Comparison of ENCODE assay signal across 11 cellular contexts in genomic region chr9:108056805-108057386, GRCh38.
DNase-seq lines count a peak whose midpoint lies in the region; ATAC-seq and TF ChIP-seq lines count a peak whose summit lies in the region.
"Had no signal": no experiment of that assay in that cellular context is flagged by ENCODE, and none has a peak within 500 bp of the region (broad histone marks: within the 10 kb centered on the region; RNA-seq: fewer than 3 reads in every experiment).

No MANE protein-coding gene starts in this region.

- H3K9me3 Mint-ChIP-seq in endodermal cell, result no peaks in the 10 kb centered on the region
- H3K9me3 Mint-ChIP-seq in activated CD4-positive, alpha-beta memory T cell treated with anti-CD3 and anti-CD28 coated beads for 36 hours, result no peaks in the 10 kb centered on the region
- H3K9me3 Mint-ChIP-seq: T-helper 1 cell treated with Interleukin-12 subunit alpha and Interleukin-12 subunit beta and Interleukin-4 antibody, amounts not matched to agents 30 μg/mL and 1 μg/mL, for 36 hours had no signal

- CTCF ChIA-PET in HCT116 (lab: Charles Lee), result no interaction called here
- CTCF ChIA-PET in activated CD4-positive, alpha-beta memory T cell treated with anti-CD3 and anti-CD28 coated beads for 36 hours (lab: Charles Lee), result interaction anchor here (0.7 kb wide), 1 partner anchor 1724 kb away, joined by 3 read pairs; no protein-coding TSS in a partner anchor

- no peak overlapping the region for H3K4me3 Mint-ChIP-seq in endodermal cell
- H3K4me3 Mint-ChIP-seq in activated CD4-positive, alpha-beta memory T cell treated with anti-CD3 and anti-CD28 coated beads for 36 hours, result no peak overlapping the region
- H3K4me3 Mint-ChIP-seq: T-helper 1 cell treated with Interleukin-12 subunit alpha and Interleukin-12 subunit beta and Interleukin-4 antibody, amounts not matched to agents 30 μg/mL and 1 μg/mL, for 36 hours had no signal

- no TSS peak for BruUV-seq in HCT116 (replicated peaks; lab: Mats Ljungman, UMichigan)

- 80 to 89% methylated on average over 1 of the region's 1 CpG for WGBS in tibial nerve, 2 donors
- WGBS in endodermal cell (ENCODE audit: insufficient coverage in 1 of 2, insufficient read length in 1 of 2), 2 experiments, result 100% methylated on average over 1 of the region's 1 CpG; no CpG with 5 or more reads in 1 of the 2 experiments

- H3K4me1 Mint-ChIP-seq in endodermal cell, result peaks cover 41% of the 10 kb centered on the region
- no peaks in the 10 kb centered on the region for H3K4me1 Mint-ChIP-seq in activated CD4-positive, alpha-beta memory T cell treated with anti-CD3 and anti-CD28 coated beads for 36 hours (ENCODE audit: low read depth)

- no peaks in the 10 kb centered on the region for H3K27me3 ChIP-seq in HCT116 (ENCODE audit: insufficient read depth, low read length)
- no peaks in the 10 kb centered on the region for H3K27me3 ChIP-seq in skeletal muscle satellite cell (ENCODE audit: control insufficient read depth, insufficient read depth, low read length)
- H3K27me3 ChIP-seq in tibial nerve, result no peaks in the 10 kb centered on the region
- H3K27me3 ChIP-seq in endodermal cell (ENCODE audit: control insufficient read depth, insufficient read depth, low read length, poor library complexity, severe bottlenecking), result no peaks in the 10 kb centered on the region

- DNase-seq in HCT116 (ENCODE audit: low read depth, low spot score), result no peak
- DNase-seq in fibroblast of villous mesenchyme (ENCODE audit: low read depth), result peak; percentile 82
- no peak for DNase-seq in tibial nerve (ENCODE audit: low spot score in 2 of 2)
- DNase-seq in endodermal cell, result no peak
- DNase-seq in activated CD4-positive, alpha-beta memory T cell treated with anti-CD3 and anti-CD28 coated beads for 36 hours, result no peak
- DNase-seq: DMS 273 treated with DMSO at 0.1 percent for 48 hours had no signal

- TF ChIP-seq CTCF in HCT116 (IDR thresholded peaks at IDR 0.05 in 2 of 3, conservative IDR thresholded peaks at IDR 0.05 in 1 of 3; ENCODE audit: borderline replicate concordance in 1 of 3, insufficient read depth in 1 of 3, low read depth in 2 of 3, low read length in 2 of 3) (no peak), WI38 (IDR thresholded peaks at IDR 0.05; ENCODE audit: low read depth, low read length) (no peak), fibroblast of villous mesenchyme (IDR thresholded peaks at IDR 0.05; ENCODE audit: insufficient read depth, low read depth, low read length) (no peak), tibial nerve (IDR thresholded peaks at IDR 0.05) (no peak), endodermal cell (conservative IDR thresholded peaks at IDR 0.05) (no peak)

- POLR2A ChIA-PET in HCT116 (lab: Charles Lee), result no interaction called here
- POLR2A ChIA-PET in activated CD4-positive, alpha-beta memory T cell treated with anti-CD3 and anti-CD28 coated beads for 36 hours (lab: Charles Lee), result no interaction called here

- H3K4me2 ChIP-seq in HCT116 (ENCODE audit: low read length) (peak overlapping the region; percentile 57), skeletal muscle satellite cell (ENCODE audit: low read length) (peak overlapping the region; percentile 72)

- H4K20me1 ChIP-seq in HCT116 (ENCODE audit: insufficient read depth), result no peaks in the 10 kb centered on the region

- H3K9ac ChIP-seq in HCT116 (ENCODE audit: low read length) (peak overlapping the region; percentile 31; the same call in 1 of the 2 replicates), skeletal muscle satellite cell (ENCODE audit: low read depth, low read length) (peak overlapping the region; percentile 70), endodermal cell (ENCODE audit: extremely low read depth, low read length, poor library complexity, severe bottlenecking) (no peak overlapping the region)

- H3K4me1 ChIP-seq in HCT116 (ENCODE audit: control insufficient read depth in 1 of 2, insufficient read depth in 2 of 2, low read length in 2 of 2) (peaks cover 39 to 87% of the 10 kb centered on the region in 2 experiments), skeletal muscle satellite cell (ENCODE audit: control insufficient read depth, insufficient read depth, low read length) (peaks cover 54% of the 10 kb centered on the region), tibial nerve (peaks cover 0 to 59% (median 27%) of the 10 kb centered on the region in 4 donors), endodermal cell (ENCODE audit: control insufficient read depth, insufficient read depth, low read length) (peaks cover 23% of the 10 kb centered on the region)

- intact Hi-C loops in HCT116 (cut with micrococcal nuclease), result loop anchor here (2.0 to 5.0 kb wide), 4 partner anchors 56 to 575 kb away; no protein-coding TSS in a partner anchor
- intact Hi-C loops in activated CD4-positive, alpha-beta memory T cell treated with anti-CD3 and anti-CD28 coated beads for 36 hours (cut with micrococcal nuclease), result no loop called here

- no peak for TF ChIP-seq POLR2A in HCT116 (IDR thresholded peaks at IDR 0.05; ENCODE audit: borderline replicate concordance, extremely low read depth, insufficient read depth, insufficient read length)
- TF ChIP-seq POLR2A in tibial nerve (IDR thresholded peaks at IDR 0.05), result no peak

- peak overlapping the region; percentile 92 for H2AFZ ChIP-seq in HCT116 (ENCODE audit: low read depth, low read length, poor library complexity, severe bottlenecking)

- H3K27me3 Mint-ChIP-seq in endodermal cell (ENCODE audit: insufficient read depth), result peaks cover 21% of the 10 kb centered on the region
- H3K27me3 Mint-ChIP-seq in activated CD4-positive, alpha-beta memory T cell treated with anti-CD3 and anti-CD28 coated beads for 36 hours, result no peaks in the 10 kb centered on the region

- TF ChIP-seq RAD21 in HCT116 (IDR thresholded peaks at IDR 0.05; ENCODE audit: low read depth), result no peak; the same call in 1 of the 2 replicates

- H3K79me2 ChIP-seq in HCT116 (ENCODE audit: insufficient read depth, low read length), result no peaks in the 10 kb centered on the region

- no peaks in the 10 kb centered on the region for H3K36me3 ChIP-seq in HCT116 (ENCODE audit: control insufficient read depth in 1 of 2, insufficient read depth in 2 of 2, low read length in 2 of 2)
- H3K36me3 ChIP-seq in skeletal muscle satellite cell (ENCODE audit: insufficient read depth, low read length), result no peaks in the 10 kb centered on the region
- no peaks in the 10 kb centered on the region for H3K36me3 ChIP-seq in tibial nerve
- H3K36me3 ChIP-seq in endodermal cell (ENCODE audit: control insufficient read depth, insufficient read depth, low read length), result no peaks in the 10 kb centered on the region
- H3K36me3 ChIP-seq: adrenal gland had no signal

- H3K9me3 ChIP-seq in HCT116 (ENCODE audit: control insufficient read depth in 1 of 2, insufficient read depth in 1 of 2, low read depth in 1 of 2, low read length in 2 of 2) (no peaks in the 10 kb centered on the region), skeletal muscle satellite cell (replicated peaks; ENCODE audit: low read length) (no peaks in the 10 kb centered on the region), tibial nerve (no peaks in the 10 kb centered on the region), endodermal cell (ENCODE audit: control insufficient read depth, low read length) (no peaks in the 10 kb centered on the region)
- H3K9me3 ChIP-seq: adrenal gland had no signal

- H3K27ac ChIP-seq in HCT116 (ENCODE audit: low read depth, low read length), result peak overlapping the region; percentile 11; the same call in 1 of the 2 replicates
- peak overlapping the region in 2 of 4 donors; percentile 2 to 62 for H3K27ac ChIP-seq in tibial nerve
- no peak overlapping the region for H3K27ac ChIP-seq in endodermal cell (ENCODE audit: low read depth, low read length)

- RAD21 ChIA-PET in HCT116 (lab: Charles Lee; ENCODE audit: low non-redundant PET in 1 of 2, low total read pairs in 2 of 2, uncharacterized antibody in 2 of 2, unreplicated experiment in 2 of 2), result no interaction called here

- H3K9me2 ChIP-seq in HCT116 (ENCODE audit: insufficient read depth), result no peaks in the 10 kb centered on the region

- no peaks in the 10 kb centered on the region for H3K36me3 Mint-ChIP-seq in endodermal cell (ENCODE audit: low read depth)
- no peaks in the 10 kb centered on the region for H3K36me3 Mint-ChIP-seq in activated CD4-positive, alpha-beta memory T cell treated with anti-CD3 and anti-CD28 coated beads for 36 hours

- H3K4me3 ChIP-seq in HCT116 (replicated peaks in 1 of 2; ENCODE audit: low read depth in 1 of 2, low read length in 2 of 2), result peak overlapping the region in 1 of 2 experiments; percentile 31; a peak in 1 of 4 replicates
- peak overlapping the region; percentile 29; the same call in 1 of the 2 replicates for H3K4me3 ChIP-seq in WI38 (ENCODE audit: low read depth, low read length)
- H3K4me3 ChIP-seq in fibroblast of villous mesenchyme (ENCODE audit: low read depth, low read length), result no peak overlapping the region
- H3K4me3 ChIP-seq in skeletal muscle satellite cell (ENCODE audit: low read length), result peak overlapping the region; percentile 18
- H3K4me3 ChIP-seq in tibial nerve, result no peak overlapping the region
- H3K4me3 ChIP-seq in endodermal cell (ENCODE audit: low read length), result no peak overlapping the region
- H3K4me3 ChIP-seq: adrenal gland had no signal

- H3K27ac Mint-ChIP-seq in endodermal cell, result no peak overlapping the region
- no peak overlapping the region for H3K27ac Mint-ChIP-seq in activated CD4-positive, alpha-beta memory T cell treated with anti-CD3 and anti-CD28 coated beads for 36 hours
- H3K27ac Mint-ChIP-seq: T-helper 1 cell treated with Interleukin-12 subunit alpha and Interleukin-12 subunit beta and Interleukin-4 antibody, amounts not matched to agents 30 μg/mL and 1 μg/mL, for 36 hours had no signal

- no peak for TF ChIP-seq EP300 in tibial nerve (IDR thresholded peaks at IDR 0.05)

- ATAC-seq in HCT116, result peak; percentile 39; the same call in 1 of the 2 replicates
- no peak for ATAC-seq in GM18498 (IDR thresholded peaks at IDR 0.05; ENCODE audit: unreplicated experiment)

TF ChIP-seq in HCT116, 20 proteins besides CTCF, POLR2A, EP300 and RAD21 (continues in another document):
- TF ChIP-seq MAX (IDR thresholded peaks at IDR 0.05) (no peak), POLR2AphosphoS5 (IDR thresholded peaks at IDR 0.05; ENCODE audit: low read depth, low read length) (no peak), ZFX (IDR thresholded peaks at IDR 0.05) (no peak)

Comparison
In these comparisons a context has a peak if more than half of its experiments do, and no peak if none do; other contexts are left out.
1. H3K4me3 ChIP-seq: peak in WI38 (single experiment) and skeletal muscle satellite cell (single experiment); none in fibroblast of villous mesenchyme (single experiment), tibial nerve (0 of 4) and endodermal cell (single experiment).